In the genomic region with DNA sequence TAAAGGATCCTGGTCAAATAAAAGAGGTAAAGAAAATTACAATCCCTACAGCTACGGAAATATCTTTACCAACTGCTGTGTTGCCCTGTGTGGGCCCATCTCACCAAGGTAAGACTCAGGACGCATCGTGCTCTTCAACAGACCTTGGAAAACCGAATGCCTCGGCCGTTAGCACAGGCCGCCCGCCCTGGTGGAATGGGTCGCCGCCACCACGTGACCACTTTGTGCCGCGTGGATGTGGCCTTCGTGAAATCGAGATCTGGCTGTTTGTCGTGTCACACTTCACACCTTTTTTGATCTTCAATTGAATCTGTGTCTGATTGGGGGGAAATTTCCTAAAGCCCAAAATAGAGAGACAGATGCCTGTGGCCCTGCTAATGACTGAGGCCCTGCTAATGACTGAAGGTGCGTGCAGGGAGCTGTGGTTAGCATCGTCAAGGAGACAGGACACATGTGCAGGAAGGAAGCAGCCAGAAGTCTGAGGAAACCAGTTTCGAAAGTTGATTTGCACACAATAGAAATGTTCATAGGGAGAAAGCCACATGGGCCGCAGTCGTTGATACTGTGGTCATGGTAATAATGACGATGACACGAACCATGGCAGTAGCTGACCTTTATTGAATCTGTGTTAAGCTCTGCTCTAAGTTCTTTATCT, we compare ENCODE assay signal across 13 cellular contexts.
DNase-seq lines count a peak whose midpoint lies in the region; ATAC-seq, FAIRE-seq and TF ChIP-seq lines count a peak whose summit lies in the region.
"Had no signal": no experiment of that assay in that cellular context is flagged by ENCODE, and none has a peak within 500 bp of the region (broad histone marks: within the 10 kb centered on the region; RNA-seq: fewer than 3 reads in every experiment).

No MANE protein-coding gene starts in this region.

- RAD21 ChIA-PET in GM12878 (lab: Charles Lee; ENCODE audit: unreplicated experiment) = interaction anchor here (0.8 kb wide), 1 partner anchor 117 kb away, joined by 3 read pairs; no protein-coding TSS in a partner anchor

- TF ChIP-seq CTCF in GM12878 (IDR thresholded peaks at IDR 0.05 in 2 of 3, conservative IDR thresholded peaks at IDR 0.05 in 1 of 3; ENCODE audit: control insufficient read depth in 2 of 3, extremely low read depth in 1 of 3, insufficient read depth in 1 of 3, low read depth in 3 of 3, low read length in 3 of 3) (no peak), upper lobe of right lung (IDR thresholded peaks at IDR 0.05) (no peak)

- no peaks in the 10 kb centered on the region; a peak in 1 of 4 replicates for H3K36me3 ChIP-seq in GM12878 (ENCODE audit: control insufficient read depth in 2 of 2, insufficient read depth in 2 of 2, low read length in 1 of 2)
- H3K36me3 ChIP-seq in upper lobe of right lung = no peaks in the 10 kb centered on the region
- H3K36me3 ChIP-seq: transverse colon had no signal

- H3K4me3 ChIP-seq in GM12878 = no peak overlapping the region
- no peak overlapping the region for H3K4me3 ChIP-seq in upper lobe of right lung
- H3K4me3 ChIP-seq: gastroesophageal sphincter, transverse colon had no signal

- peak; percentile 63 for ATAC-seq in GM12878
- no peak for ATAC-seq in upper lobe of right lung
- ATAC-seq in GM19467 (IDR thresholded peaks at IDR 0.05; ENCODE audit: unreplicated experiment) = no peak
- ATAC-seq: activated CD4-positive, CD25-positive, alpha-beta regulatory T cell treated with anti-CD3 and anti-CD28 coated beads, Interleukin-2, amount 50 U/mL, for 24 hours; gastroesophageal sphincter had no signal

- intact Hi-C loops in GM12878 (cut with micrococcal nuclease; ENCODE audit: unreplicated experiment) (no loop called here), upper lobe of right lung (cut with DNase I) (loop anchor here (10.0 kb wide), 1 partner anchor 333 kb away; no protein-coding TSS in a partner anchor)

- peak; percentile 55 for DNase-seq in activated naive CD4-positive, alpha-beta T cell treated with anti-CD3 and anti-CD28 coated beads, Interleukin-2, amount 10 ng/mL, durations not matched to agents 7 days and 5 days
- DNase-seq in activated naive CD4-positive, alpha-beta T cell treated with anti-CD3 and anti-CD28 coated beads, Interleukin-2, amount 50 U/mL, for 16 hours = no peak
- DNase-seq in NOMO-1 (lab: John Stamatoyannopoulos, UW; ENCODE audit: unreplicated experiment in 2 of 2) (peak; percentile 84 to 95), GM12878 (ENCODE audit: low read depth, low spot score) (no peak), upper lobe of right lung (peak; percentile 40), HuH-7.5 (ENCODE audit: low spot score) (no peak), foreskin melanocyte (no peak)
- DNase-seq: NCI-H2081, SW 1271, transverse colon had no signal

- peak; percentile 43 to 67; a peak in 2 of 4 replicates for TF ChIP-seq EP300 in GM12878 (IDR thresholded peaks at IDR 0.05; ENCODE audit: borderline replicate concordance in 1 of 2, control insufficient read depth in 1 of 2, low read depth in 2 of 2, low read length in 2 of 2)

- H3K27me3 ChIP-seq in GM12878 (replicated peaks in 1 of 2; ENCODE audit: control insufficient read depth in 2 of 2, insufficient read depth in 2 of 2, low read length in 1 of 2) = no peaks in the 10 kb centered on the region
- H3K27me3 ChIP-seq in upper lobe of right lung = no peaks in the 10 kb centered on the region
- H3K27me3 ChIP-seq: gastroesophageal sphincter, transverse colon had no signal

- SMC1A ChIA-PET in GM12878 (lab: Charles Lee; ENCODE audit: uncharacterized antibody, unreplicated experiment) = interaction anchor here (0.8 to 2.1 kb wide), 3 partner anchors 16 to 77 kb away, joined by 3 to 8 read pairs (median 4); no protein-coding TSS in a partner anchor

- TF ChIP-seq RAD21 in GM12878 (IDR thresholded peaks at IDR 0.05; ENCODE audit: insufficient read depth, low read depth, low read length) = no peak

- peaks cover 1% of the 10 kb centered on the region for H3K36me3 Mint-ChIP-seq in activated naive CD4-positive, alpha-beta T cell treated with anti-CD3 and anti-CD28 coated beads, Interleukin-2, amount 10 ng/mL, durations not matched to agents 7 days and 5 days

- WGBS in GM12878 (ENCODE audit: insufficient coverage, insufficient replicate concordance, low lambda C conversion rate, missing lambda C conversion rate) = 83% methylated on average over 23 of the region's 23 CpGs

- CTCF ChIA-PET in activated naive CD4-positive, alpha-beta T cell treated with anti-CD3 and anti-CD28 coated beads, Interleukin-2, amount 10 ng/mL, durations not matched to agents 7 days and 5 days (lab: Charles Lee) = interaction anchor here (1.4 kb wide), 1 partner anchor 425 kb away, joined by 3 read pairs; no protein-coding TSS in a partner anchor
- CTCF ChIA-PET in GM12878 (lab: Yijun Ruan, JAX) = interaction anchor here (0.5 to 1.1 kb wide), 3 partner anchors 17 to 71 kb away, joined by 3 read pairs; no protein-coding TSS in a partner anchor

- no peak for TF ChIP-seq POLR2A in GM12878 (IDR thresholded peaks at IDR 0.05; ENCODE audit: low read depth, low read length)

- H3K9me3 Mint-ChIP-seq in activated naive CD4-positive, alpha-beta T cell treated with anti-CD3 and anti-CD28 coated beads, Interleukin-2, amount 10 ng/mL, durations not matched to agents 7 days and 5 days = no peaks in the 10 kb centered on the region

- no peak for FAIRE-seq in GM12878 (lab: Jason Lieb, UNC)

- no TSS peak for BruUV-seq in GM12878 (replicated peaks; lab: Mats Ljungman, UMichigan)

- no peaks in the 10 kb centered on the region for H3K4me1 ChIP-seq in GM12878 (ENCODE audit: control insufficient read depth, insufficient read depth, low read length)
- H3K4me1 ChIP-seq in upper lobe of right lung = no peaks in the 10 kb centered on the region
- H3K4me1 ChIP-seq: transverse colon had no signal

- POLR2A ChIA-PET in GM12878 (lab: Charles Lee) = no interaction called here

- no peak overlapping the region for H2AFZ ChIP-seq in GM12878 (ENCODE audit: control insufficient read depth, low read depth, low read length)

- no peaks in the 10 kb centered on the region for H4K20me1 ChIP-seq in GM12878 (ENCODE audit: control insufficient read depth, insufficient read depth)

- no peak overlapping the region for H3K4me3 Mint-ChIP-seq in activated naive CD4-positive, alpha-beta T cell treated with anti-CD3 and anti-CD28 coated beads, Interleukin-2, amount 10 ng/mL, durations not matched to agents 7 days and 5 days

- H3K27me3 Mint-ChIP-seq in activated naive CD4-positive, alpha-beta T cell treated with anti-CD3 and anti-CD28 coated beads, Interleukin-2, amount 10 ng/mL, durations not matched to agents 7 days and 5 days = peaks cover 21% of the 10 kb centered on the region

- H3K9me3 ChIP-seq in GM12878 (replicated peaks; ENCODE audit: control insufficient read depth, insufficient read depth, low read length) = no peaks in the 10 kb centered on the region; the same call in 2 of the 3 replicates
- H3K9me3 ChIP-seq in upper lobe of right lung = no peaks in the 10 kb centered on the region
- H3K9me3 ChIP-seq: gastroesophageal sphincter, transverse colon had no signal

- no peak overlapping the region for H3K4me2 ChIP-seq in GM12878 (ENCODE audit: control insufficient read depth, insufficient read depth)

- in situ Hi-C loops in GM12878 (cut with MboI) = no loop called here

- H3K27ac Mint-ChIP-seq in activated naive CD4-positive, alpha-beta T cell treated with anti-CD3 and anti-CD28 coated beads, Interleukin-2, amount 10 ng/mL, durations not matched to agents 7 days and 5 days = no peak overlapping the region

- H3K9ac ChIP-seq in GM12878 (ENCODE audit: control insufficient read depth, insufficient read depth, low read length) = no peak overlapping the region

- H3K79me2 ChIP-seq in GM12878 (ENCODE audit: control insufficient read depth, insufficient read depth, low read length) = no peaks in the 10 kb centered on the region

- H3K27ac ChIP-seq in GM12878 (ENCODE audit: control insufficient read depth, insufficient read depth) (no peak overlapping the region), upper lobe of right lung (no peak overlapping the region)
- H3K27ac ChIP-seq: gastroesophageal sphincter, transverse colon had no signal

- peaks cover 28% of the 10 kb centered on the region for H3K4me1 Mint-ChIP-seq in activated naive CD4-positive, alpha-beta T cell treated with anti-CD3 and anti-CD28 coated beads, Interleukin-2, amount 10 ng/mL, durations not matched to agents 7 days and 5 days

TF ChIP-seq in GM12878, 131 proteins besides CTCF, POLR2A, EP300 and RAD21 (continues in another document):
- TF ChIP-seq ZNF622 (IDR thresholded peaks at IDR 0.05) (no peak), TAF1 (IDR thresholded peaks at IDR 0.05; ENCODE audit: borderline replicate concordance, low read depth, low read length) (no peak), MTA2 (IDR thresholded peaks at IDR 0.05; ENCODE audit: low read depth) (peak; percentile 87), ZBTB33 (IDR thresholded peaks at IDR 0.05) (no peak), ZZZ3 (IDR thresholded peaks at IDR 0.05; ENCODE audit: control insufficient read depth, insufficient read length, low read depth) (no peak), ZNF274 (IDR thresholded peaks at IDR 0.05; ENCODE audit: insufficient read depth, insufficient read length) (no peak), ZNF24 (IDR thresholded peaks at IDR 0.05) (no peak)

Comparison
In these comparisons a context has a peak if more than half of its experiments do, and no peak if none do; other contexts are left out.
1. DNase-seq: peak in activated naive CD4-positive, alpha-beta T cell treated with anti-CD3 and anti-CD28 coated beads, Interleukin-2, amount 10 ng/mL, durations not matched to agents 7 days and 5 days (single experiment), NOMO-1 (2 of 2) and upper lobe of right lung (single experiment); none in activated naive CD4-positive, alpha-beta T cell treated with anti-CD3 and anti-CD28 coated beads, Interleukin-2, amount 50 U/mL, for 16 hours (single experiment), GM12878 (single experiment), HuH-7.5 (single experiment) and foreskin melanocyte (single experiment).